Comparison of ENCODE assay signal across 9 cellular contexts in the genomic region with DNA sequence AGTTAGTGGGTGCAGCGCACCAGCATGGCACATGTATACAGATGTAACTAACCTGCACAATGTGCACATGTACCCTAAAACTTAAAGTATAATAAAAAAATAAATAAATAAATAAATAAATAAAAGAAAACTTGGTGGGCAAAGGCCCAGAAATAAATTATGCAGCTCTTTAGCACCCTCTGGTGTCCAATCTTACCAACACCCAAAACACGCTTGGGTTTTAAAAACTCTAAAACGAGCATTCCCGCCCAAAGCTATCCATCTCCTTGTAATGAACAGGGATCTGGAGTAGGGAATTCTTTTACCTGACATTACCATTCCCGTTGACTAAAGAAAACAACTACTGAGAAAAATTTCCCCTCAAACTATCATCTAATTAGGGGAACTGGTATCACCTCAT.
DNase-seq lines count a peak whose midpoint lies in the region; ATAC-seq, FAIRE-seq and TF ChIP-seq lines count a peak whose summit lies in the region.
"Had no signal": no experiment of that assay in that cellular context is flagged by ENCODE, and none has a peak within 500 bp of the region (broad histone marks: within the 10 kb centered on the region; RNA-seq: fewer than 3 reads in every experiment).

No MANE protein-coding gene starts in this region.

- H2AK5ac ChIP-seq in H1 (ENCODE audit: low read depth, low read length) = no peak overlapping the region

- no peak overlapping the region for H3K23ac ChIP-seq in H1 (ENCODE audit: insufficient read length)

- no peak overlapping the region for H4K5ac ChIP-seq in H1 (ENCODE audit: insufficient read length, low read depth, low read length)

- H3K23me2 ChIP-seq in H1 (ENCODE audit: low read depth, low read length) = no peaks in the 10 kb centered on the region

- H3K27ac ChIP-seq in H1 (ENCODE audit: low read depth, low read length) (no peak overlapping the region), pancreas (no peak overlapping the region)

- H3K79me2 ChIP-seq in H1 (ENCODE audit: control insufficient read depth in 1 of 2, insufficient read depth in 2 of 2, low read length in 2 of 2) = no peaks in the 10 kb centered on the region

- H3K4me2 ChIP-seq in H1 (ENCODE audit: insufficient read depth in 1 of 2, low read depth in 2 of 2, low read length in 2 of 2) = no peak overlapping the region

- ATAC-seq in pancreas = no peak
- ATAC-seq in HG03159 (IDR thresholded peaks at IDR 0.05; ENCODE audit: unreplicated experiment) = no peak

- H3K9ac ChIP-seq in H1 (replicated peaks in 1 of 4; ENCODE audit: extremely low read depth in 1 of 4, low read depth in 3 of 4, low read length in 3 of 4) = no peak overlapping the region

- H3K4ac ChIP-seq in H1 (replicated peaks; ENCODE audit: insufficient read length, low read depth, low read length) = no peak overlapping the region

- H4K8ac ChIP-seq in H1 (ENCODE audit: extremely low read depth, insufficient read depth, low read length) = no peak overlapping the region

- intact Hi-C loops in pancreas (cut with DNase I) = no loop called here

- H3K18ac ChIP-seq in H1 (ENCODE audit: extremely low read depth, low read length) = no peak overlapping the region

- H3K27me3 ChIP-seq in H1 (replicated peaks in 1 of 4; ENCODE audit: control insufficient read depth in 3 of 4, extremely low read depth in 1 of 4, insufficient read depth in 3 of 4, low read length in 3 of 4) (no peaks in the 10 kb centered on the region), pancreas (no peaks in the 10 kb centered on the region)

- no peak overlapping the region for H4K91ac ChIP-seq in H1 (replicated peaks; ENCODE audit: insufficient read length, low read length)

- TF ChIP-seq POLR2A in H1 (IDR thresholded peaks at IDR 0.05; ENCODE audit: control extremely low read depth in 1 of 2, low read depth in 2 of 2, low read length in 2 of 2) = no peak

- H3K36me3 ChIP-seq in H1 (ENCODE audit: control insufficient read depth in 2 of 4, insufficient read depth in 4 of 4, low read length in 3 of 4) (no peaks in the 10 kb centered on the region), pancreas (no peaks in the 10 kb centered on the region)

- no peak overlapping the region for H2AFZ ChIP-seq in H1 (ENCODE audit: low read length)

- TF ChIP-seq EP300 in H1 (IDR thresholded peaks at IDR 0.05; ENCODE audit: borderline replicate concordance in 1 of 2, low read depth in 2 of 2, low read length in 2 of 2) = no peak

- H3K9me3 ChIP-seq in H1 (ENCODE audit: insufficient read depth in 2 of 2, low read depth in 1 of 2, low read length in 1 of 2) (no peaks in the 10 kb centered on the region), pancreas (no peaks in the 10 kb centered on the region)

- TF ChIP-seq RAD21 in H1 (IDR thresholded peaks at IDR 0.05 in 1 of 2, conservative IDR thresholded peaks at IDR 0.05 in 1 of 2; ENCODE audit: low read depth in 2 of 2, low read length in 2 of 2) = peak; percentile 69 to 71

- H2BK5ac ChIP-seq in H1 (ENCODE audit: low read depth, low read length) = no peak overlapping the region

- FAIRE-seq in H1 (lab: Jason Lieb, UNC) = no peak
- FAIRE-seq in pancreas (lab: Jason Lieb, UNC) = no peak

- H3K56ac ChIP-seq in H1 (replicated peaks; ENCODE audit: insufficient read length, low read depth, low read length) = no peak overlapping the region

- H2BK15ac ChIP-seq in H1 (ENCODE audit: low read length) = no peak overlapping the region

- H4K20me1 ChIP-seq in H1 (replicated peaks in 1 of 2; ENCODE audit: control insufficient read depth in 1 of 2, insufficient read depth in 2 of 2, low read length in 2 of 2) = no peaks in the 10 kb centered on the region

- H3K4me1 ChIP-seq in H1 (replicated peaks in 1 of 4; ENCODE audit: control insufficient read depth in 3 of 4, insufficient read depth in 4 of 4, low read length in 3 of 4) (peaks cover 0 to 7% (median 2%) of the 10 kb centered on the region in 4 experiments; a peak in 2 of 7 replicates), pancreas (no peaks in the 10 kb centered on the region)

- TF ChIP-seq CTCF in H1 (IDR thresholded peaks at IDR 0.05; ENCODE audit: control extremely low read depth in 1 of 3, insufficient read depth in 1 of 3, low read depth in 1 of 3, low read length in 3 of 3) = peak in 2 of 3 experiments; percentile 37 to 39; a peak in 2 of 4 replicates
- TF ChIP-seq CTCF in pancreas (IDR thresholded peaks at IDR 0.05) = peak in 3 of 4 donors; percentile 21 to 33 (median 29)

- DNase-seq in NCI-H2081 (lab: John Stamatoyannopoulos, UW) (peak; percentile 10 to 33), NCI-H2081 treated with DMSO at 0.1 percent for 48 hours (lab: John Stamatoyannopoulos, UW) (no peak), NCI-H146 treated with DMSO at 0.1 percent for 48 hours (lab: John Stamatoyannopoulos, UW; ENCODE audit: unreplicated experiment) (peak; percentile 38), H1 (ENCODE audit: low read depth in 1 of 2, low spot score in 2 of 2) (no peak), pancreas (peak in 1 of 6 donors; percentile 14)
- DNase-seq in effector CD4-positive, alpha-beta T cell = no peak
- no peak for DNase-seq in activated CD4-positive, alpha-beta T cell treated with anti-CD3 and anti-CD28 coated beads, Interleukin-2, amount 50 U/mL, for 1 hour
- DNase-seq: activated CD4-positive, alpha-beta T cell treated with anti-CD3 and anti-CD28 coated beads for 1 hour had no signal

- CTCF ChIA-PET in H1 (lab: Charles Lee; ENCODE audit: partially characterized antibody) = interaction anchor here (0.6 to 0.9 kb wide), 3 partner anchors 11 to 93 kb away, joined by 3 read pairs; no protein-coding TSS in a partner anchor

- H3K4me3 ChIP-seq in H1 (ENCODE audit: extremely low read depth in 1 of 4, insufficient read depth in 2 of 4, low read depth in 3 of 4, low read length in 4 of 4) (no peak overlapping the region), pancreas (no peak overlapping the region)

- no peak overlapping the region for H2BK12ac ChIP-seq in H1 (ENCODE audit: low read depth, low read length)

- no peak overlapping the region for H2BK120ac ChIP-seq in H1 (replicated peaks; ENCODE audit: low read depth, low read length)

- H3K14ac ChIP-seq in H1 (ENCODE audit: insufficient read length) = no peak overlapping the region

- H3K79me1 ChIP-seq in H1 (ENCODE audit: low read depth, low read length) = no peaks in the 10 kb centered on the region

- 79% methylated on average over 5 of the region's 5 CpGs; no CpG with 5 or more reads in 1 of the 2 experiments for WGBS in H1 (ENCODE audit: extremely low coverage in 1 of 2, insufficient coverage in 1 of 2, insufficient read length in 1 of 2, insufficient replicate concordance in 2 of 2, low coverage in 1 of 2, low lambda C conversion rate in 2 of 2, missing lambda C conversion rate in 1 of 2), 2 experiments
- 47 to 68% methylated on average over 5 of the region's 5 CpGs for WGBS in pancreas, 2 donors

- no peak overlapping the region for H2BK20ac ChIP-seq in H1 (ENCODE audit: low read length)

- POLR2A ChIA-PET in H1 (lab: Charles Lee; ENCODE audit: partially characterized antibody) = no interaction called here

TF ChIP-seq in H1, 55 proteins besides CTCF, POLR2A, EP300 and RAD21:
- TF ChIP-seq CREB1 (IDR thresholded peaks at IDR 0.05) = no peak

Comparison
In these comparisons a context has a peak if more than half of its experiments do, and no peak if none do; other contexts are left out.
1. DNase-seq: peak in NCI-H2081 (2 of 2) and NCI-H146 treated with DMSO at 0.1 percent for 48 hours (single experiment); none in NCI-H2081 treated with DMSO at 0.1 percent for 48 hours (single experiment), H1 (0 of 2), effector CD4-positive, alpha-beta T cell (single experiment) and activated CD4-positive, alpha-beta T cell treated with anti-CD3 and anti-CD28 coated beads, Interleukin-2, amount 50 U/mL, for 1 hour (single experiment).